In genomic region chr11:61816736-61817455, GRCh38 we compare ENCODE assay signal across 8 cellular contexts.
A peak's percentile ranks its signal among the peaks of the same experiment; 100 is the strongest.
DNase-seq lines count a peak whose midpoint lies in the region; ATAC-seq and TF ChIP-seq lines count a peak whose summit lies in the region.

TSS of gene FADS1 (minus strand) at chr11:61817003. CDS start at chr11:61816929, 74 bp downstream.

- peak within 1 kb of the TSS; percentile 96 to 98 (median 98) for H3K4me3 Mint-ChIP-seq in nephron

- H3K9ac ChIP-seq in stomach smooth muscle (ENCODE audit: low read length in 2 of 2), result peak within 1 kb of the TSS; percentile 86 to 88

- no peaks in the 10 kb centered on the region for H3K9me3 ChIP-seq in stomach smooth muscle (ENCODE audit: control insufficient read depth in 2 of 2, low read length in 2 of 2)

- H3K27ac Mint-ChIP-seq in nephron, result peak within 1 kb of the TSS; percentile 95 to 100 (median 99)

- peaks cover 26% of the 10 kb centered on the region for H3K36me3 Mint-ChIP-seq in nephron (ENCODE audit: low read depth)

- DNase-seq in DMS153 treated with DMSO at 0.1 percent for 48 hours (lab: John Stamatoyannopoulos, UW; ENCODE audit: unreplicated experiment), result peak; percentile 88
- no peak for DNase-seq in LNCaP clone FGC (ENCODE audit: low read depth)
- DNase-seq in SHP77 (lab: John Stamatoyannopoulos, UW), result peak; percentile 97
- peak; percentile 80 for DNase-seq in activated gamma-delta T cell (lab: John Stamatoyannopoulos, UW)
- DNase-seq in fibroblast of the conjunctiva (ENCODE audit: low read depth), result peak; percentile 91

- H3K27ac ChIP-seq in stomach smooth muscle (ENCODE audit: low read length), result peak within 1 kb of the TSS; percentile 85

- H3K36me3 ChIP-seq in stomach smooth muscle (ENCODE audit: control insufficient read depth in 2 of 2, insufficient read depth in 2 of 2, low read length in 2 of 2), result peaks cover 6 to 8% of the 10 kb centered on the region in 2 donors

- no peaks in the 10 kb centered on the region for H3K27me3 Mint-ChIP-seq in nephron (ENCODE audit: low read depth)

- TF ChIP-seq CTCF in LNCaP clone FGC (IDR thresholded peaks at IDR 0.05; ENCODE audit: control insufficient read depth, extremely low read depth, insufficient read depth) (peak; percentile 70), nephron (IDR thresholded peaks at IDR 0.05; ENCODE audit: unreplicated experiment in 3 of 3) (peak; percentile 54 to 69 (median 64))

- peak within 1 kb of the TSS; percentile 78 for H3K4me3 ChIP-seq in LNCaP clone FGC (ENCODE audit: low read depth, low read length)
- H3K4me3 ChIP-seq in stomach smooth muscle (ENCODE audit: low read length in 2 of 2), result peak within 1 kb of the TSS; percentile 93

- H3K4me1 Mint-ChIP-seq in nephron, result peaks cover 13% of the 10 kb centered on the region

- peaks cover 19% of the 10 kb centered on the region for H3K4me1 ChIP-seq in stomach smooth muscle (ENCODE audit: control insufficient read depth, insufficient read depth, low read length)

- peak; percentile 48 for ATAC-seq in GM21717 (IDR thresholded peaks at IDR 0.05; ENCODE audit: unreplicated experiment)

- H3K9me3 Mint-ChIP-seq in nephron, result no peaks in the 10 kb centered on the region

- no peaks in the 10 kb centered on the region for H3K27me3 ChIP-seq in stomach smooth muscle (ENCODE audit: control insufficient read depth in 1 of 2, insufficient read depth in 2 of 2, low read length in 2 of 2)
